9 cellular contexts compared by ENCODE assay signal in genomic region chr2:20241973-20242726, GRCh38. TPM values are rescaled to one million over a fixed set of nuclear protein-coding genes. Genes with fewer than 3 reads are reported as not detected.
DNase-seq lines count a peak whose midpoint lies in the region; ATAC-seq, FAIRE-seq and TF ChIP-seq lines count a peak whose summit lies in the region.
"Had no signal": no experiment of that assay in that cellular context is flagged by ENCODE, and none has a peak within 500 bp of the region (broad histone marks: within the 10 kb centered on the region; RNA-seq: fewer than 3 reads in every experiment).

No MANE protein-coding gene starts in this region.

- no peak overlapping the region for H3K4me3 Mint-ChIP-seq in endodermal cell

- H3K27me3 ChIP-seq in GM06990 (replicated peaks; ENCODE audit: control insufficient read depth, insufficient read depth, low read length) (no peaks in the 10 kb centered on the region), Panc1 (ENCODE audit: control insufficient read depth, insufficient read depth, low read length) (no peaks in the 10 kb centered on the region), endodermal cell (ENCODE audit: control insufficient read depth, insufficient read depth, low read length, poor library complexity, severe bottlenecking) (no peaks in the 10 kb centered on the region), pancreas (no peaks in the 10 kb centered on the region)

- H3K9me3 ChIP-seq in Panc1 (ENCODE audit: control insufficient read depth, insufficient read depth, low read depth, low read length) (no peaks in the 10 kb centered on the region), endodermal cell (ENCODE audit: control insufficient read depth, low read length) (no peaks in the 10 kb centered on the region), pancreas (no peaks in the 10 kb centered on the region)
- H3K9me3 ChIP-seq: tibial artery had no signal

- ATAC-seq in Panc1: no peak; the same call in 1 of the 2 replicates
- peak; percentile 36 to 47 (median 45) for ATAC-seq in pancreas
- ATAC-seq in GM18858 (IDR thresholded peaks at IDR 0.05; ENCODE audit: unreplicated experiment): no peak

- no peak for TF ChIP-seq POLR2A in GM12892 (IDR thresholded peaks at IDR 0.05; ENCODE audit: low read depth, low read length)

- FAIRE-seq in pancreas (lab: Jason Lieb, UNC): no peak
- FAIRE-seq in GM12892 (lab: Jason Lieb, UNC): no peak

- BruUV-seq in Panc1 (replicated peaks; lab: Mats Ljungman, UMichigan): no TSS peak

- no peak overlapping the region for H3K4me3 ChIP-seq in GM06990 (replicated peaks; ENCODE audit: low read depth, low read length)
- no peak overlapping the region for H3K4me3 ChIP-seq in Panc1 (ENCODE audit: low read depth in 2 of 2, low read length in 2 of 2)
- H3K4me3 ChIP-seq in endodermal cell (ENCODE audit: low read length): no peak overlapping the region
- H3K4me3 ChIP-seq in pancreas: no peak overlapping the region
- H3K4me3 ChIP-seq: tibial artery had no signal

- no peaks in the 10 kb centered on the region for H3K27me3 Mint-ChIP-seq in endodermal cell (ENCODE audit: insufficient read depth)

- TF ChIP-seq CTCF in GM06990 (IDR thresholded peaks at IDR 0.05; ENCODE audit: insufficient read depth, low read length, poor library complexity, severe bottlenecking) (peak; percentile 23), Panc1 (IDR thresholded peaks at IDR 0.05) (peak; percentile 80), endodermal cell (conservative IDR thresholded peaks at IDR 0.05) (peak; percentile 85), pancreas (IDR thresholded peaks at IDR 0.05) (peak in 2 of 4 donors; percentile 25 to 36)

- 88 to 98% methylated on average over 14 to 39 of the region's 43 CpGs for WGBS in endodermal cell (ENCODE audit: insufficient coverage in 1 of 2, insufficient read length in 1 of 2), 2 experiments
- WGBS in pancreas, 2 donors: 37 to 48% methylated on average over 36 to 43 of the region's 43 CpGs

- peaks cover 10% of the 10 kb centered on the region for H3K36me3 Mint-ChIP-seq in endodermal cell (ENCODE audit: low read depth)

- no peaks in the 10 kb centered on the region for H3K9me3 Mint-ChIP-seq in endodermal cell

- H3K4me1 ChIP-seq in Panc1 (ENCODE audit: control insufficient read depth, insufficient read depth, low read length) (no peaks in the 10 kb centered on the region), endodermal cell (ENCODE audit: control insufficient read depth, insufficient read depth, low read length) (no peaks in the 10 kb centered on the region), pancreas (no peaks in the 10 kb centered on the region)
- H3K4me1 ChIP-seq: tibial artery had no signal

- no peak overlapping the region for H3K27ac ChIP-seq in Panc1 (ENCODE audit: low read length)
- no peak overlapping the region for H3K27ac ChIP-seq in endodermal cell (ENCODE audit: low read depth, low read length)
- no peak overlapping the region for H3K27ac ChIP-seq in pancreas
- H3K27ac ChIP-seq: tibial artery had no signal

- H3K36me3 ChIP-seq in GM06990 (ENCODE audit: control insufficient read depth, insufficient read depth, low read length) (peaks cover 1% of the 10 kb centered on the region; the same call in 1 of the 2 replicates), Panc1 (ENCODE audit: control insufficient read depth, insufficient read depth, low read length) (no peaks in the 10 kb centered on the region), endodermal cell (ENCODE audit: control insufficient read depth, insufficient read depth, low read length) (peaks cover 6% of the 10 kb centered on the region), pancreas (peaks cover 0 to 1% (median 0%) of the 10 kb centered on the region in 3 donors)

- CTCF ChIA-PET in Panc1 (lab: Charles Lee): interaction anchor here (0.5 to 0.7 kb wide), 2 partner anchors 15 to 28 kb away, joined by 3 to 14 read pairs; no protein-coding TSS in a partner anchor

- H3K4me1 Mint-ChIP-seq in endodermal cell: peaks cover 2% of the 10 kb centered on the region

- in situ Hi-C loops in Panc1 (cut with HindIII; ENCODE audit: low pct_unique_long_range_greater_than_20kb, low sequenced_read_pairs): no loop called here

- POLR2A ChIA-PET in Panc1 (lab: Charles Lee): no interaction called here

- no peak for DNase-seq in GM06990 (ENCODE audit: extremely low read depth, insufficient read length)
- no peak for DNase-seq in Panc1 (ENCODE audit: low read depth, low spot score)
- DNase-seq in endodermal cell: peak; percentile 84
- no peak for DNase-seq in pancreas
- DNase-seq in GM12892 (ENCODE audit: insufficient read length): no peak
- DNase-seq in DMS79 treated with DMSO at 0.1 percent for 48 hours (lab: John Stamatoyannopoulos, UW): no peak
- no peak for DNase-seq in SKM-1 (lab: John Stamatoyannopoulos, UW; ENCODE audit: unreplicated experiment)
- DNase-seq: tibial artery had no signal

- H3K9ac ChIP-seq in endodermal cell (ENCODE audit: extremely low read depth, low read length, poor library complexity, severe bottlenecking): no peak overlapping the region

- intact Hi-C loops in Panc1 (cut with micrococcal nuclease; ENCODE audit: unreplicated experiment) (no loop called here), pancreas (cut with DNase I) (no loop called here)

- no peak overlapping the region for H3K27ac Mint-ChIP-seq in endodermal cell

RNA-seq across cellular contexts. Expression of gene SDC1, which starts 17.2 kb away (rescaled TPM):
- total RNA-seq in Panc1 (2021; ENCODE audit: unreplicated experiment) (93.0 TPM), endodermal cell (10 to 100 TPM; 12.7 to 19.2 TPM), pancreas (10 to 100 TPM in 5 of 6 donors, 1 to 10 TPM in 1; 4.8 to 27.2 (median 20.1) TPM)
- 74.4 TPM for polyA plus RNA-seq in Panc1 (2012; ENCODE audit: insufficient read length)
- polyA plus RNA-seq in endodermal cell (2013, experiment 1 of 2): 36.9 TPM
- polyA plus RNA-seq in endodermal cell (2013, experiment 2 of 2): 39.5 TPM
- polyA plus RNA-seq in pancreas: 10 to 100 TPM; 16.1 to 20.6 TPM
- 20.6 TPM for polyA plus RNA-seq in GM12892 (2012; ENCODE audit: missing spikeins)

Comparison
In these comparisons a context has a peak if more than half of its experiments do, and no peak if none do; other contexts are left out.
1. ATAC-seq: peak in pancreas (4 of 4); none in Panc1 (single experiment) and GM18858 (single experiment).